8 cellular contexts compared by ENCODE assay signal in genomic region chr2:135052997-135053474, GRCh38. TPM values are rescaled to one million over a fixed set of nuclear protein-coding genes. Genes with fewer than 3 reads are reported as not detected.
DNase-seq lines count a peak whose midpoint lies in the region; ATAC-seq and TF ChIP-seq lines count a peak whose summit lies in the region.

No MANE protein-coding gene starts in this region.

- H3K27ac Mint-ChIP-seq in T-cell (peak overlapping the region; percentile 99 to 100), naive B cell (peak overlapping the region; percentile 99 to 100 (median 100))

- no peaks in the 10 kb centered on the region for H3K36me3 ChIP-seq in upper lobe of left lung

- peak overlapping the region in 39 of 59 donors; percentile 76 to 96 (median 90) for H3K27ac ChIP-seq in dorsolateral prefrontal cortex
- H3K27ac ChIP-seq in upper lobe of left lung = peak overlapping the region; percentile 93 to 96 (median 95)

- WGBS in upper lobe of left lung, 2 donors = 12 to 26% methylated on average over 15 of the region's 15 CpGs

- TF ChIP-seq POLR2A in upper lobe of left lung (IDR thresholded peaks at IDR 0.05) = no peak

- TF ChIP-seq EP300 in upper lobe of left lung (IDR thresholded peaks at IDR 0.05) = no peak

- H3K4me1 Mint-ChIP-seq in T-cell (peaks cover 44 to 52% (median 50%) of the 10 kb centered on the region in 3 donors), naive B cell (peaks cover 21 to 47% (median 29%) of the 10 kb centered on the region in 3 donors)

- peak overlapping the region; percentile 61 to 99 (median 88) for H3K4me3 ChIP-seq in dorsolateral prefrontal cortex
- peak overlapping the region; percentile 18 to 81 (median 74) for H3K4me3 ChIP-seq in upper lobe of left lung

- TF ChIP-seq CTCF in dorsolateral prefrontal cortex (IDR thresholded peaks at IDR 0.05 in 54 of 56, conservative IDR thresholded peaks at IDR 0.05 in 2 of 56; ENCODE audit: low read depth in 1 of 56, partially characterized antibody in 56 of 56) = no peak
- no peak for TF ChIP-seq CTCF in upper lobe of left lung (IDR thresholded peaks at IDR 0.05)

- peaks cover 13 to 40% (median 27%) of the 10 kb centered on the region in 4 donors for H3K4me1 ChIP-seq in upper lobe of left lung

- H3K9me3 Mint-ChIP-seq in T-cell = no peaks in the 10 kb centered on the region
- no peaks in the 10 kb centered on the region for H3K9me3 Mint-ChIP-seq in naive B cell

- H3K36me3 Mint-ChIP-seq in T-cell = peaks cover 8% of the 10 kb centered on the region
- H3K36me3 Mint-ChIP-seq in naive B cell = no peaks in the 10 kb centered on the region

- no peaks in the 10 kb centered on the region for H3K9me3 ChIP-seq in upper lobe of left lung

- no peaks in the 10 kb centered on the region for H3K27me3 ChIP-seq in dorsolateral prefrontal cortex
- no peaks in the 10 kb centered on the region for H3K27me3 ChIP-seq in upper lobe of left lung

- ATAC-seq in GM18520 (IDR thresholded peaks at IDR 0.05; ENCODE audit: unreplicated experiment) (peak; percentile 30), HG02870 (IDR thresholded peaks at IDR 0.05; ENCODE audit: unreplicated experiment) (peak; percentile 47), T-cell (replicated peaks in 1 of 4) (peak; percentile 4 to 11 (median 6)), naive B cell (ENCODE audit: low read depth in 2 of 2) (no peak), upper lobe of left lung (ENCODE audit: low FRiP score in 2 of 2) (peak; percentile 22 to 28), HG02610 (IDR thresholded peaks at IDR 0.05; ENCODE audit: unreplicated experiment) (no peak)

- intact Hi-C loops in dorsolateral prefrontal cortex (cut with DNase I) = loop anchor here (2.0 to 5.0 kb wide), 2 partner anchors 478 to 479 kb away; partner anchors contain the start of genes R3HDM1 (in 2 of the 2) and ZRANB3 (in 2 of the 2)

- H3K4me3 Mint-ChIP-seq in T-cell (peak overlapping the region; percentile 94 to 99 (median 97)), naive B cell (peak overlapping the region; percentile 95 to 100 (median 98))

- DNase-seq in T-cell = peak in 19 of 34 experiments; percentile 1 to 37 (median 9)
- no peak for DNase-seq in dorsolateral prefrontal cortex
- DNase-seq in naive B cell = no peak
- no peak for DNase-seq in upper lobe of left lung
- DNase-seq in NCI-H774 (lab: John Stamatoyannopoulos, UW) = no peak

- H3K27me3 Mint-ChIP-seq in T-cell (no peaks in the 10 kb centered on the region), naive B cell (no peaks in the 10 kb centered on the region)

- CTCF ChIA-PET in T-cell (lab: Charles Lee) = interaction anchor here in 1 of 2 donors (1.2 kb wide), 1 partner anchor 49 kb away, joined by 4 read pairs; no protein-coding TSS in a partner anchor

- POLR2A ChIA-PET in T-cell (lab: Charles Lee) = interaction anchor here (0.5 to 1.9 kb wide), 3 partner anchors 295 to 617 kb away, joined by 3 to 5 read pairs (median 3); partner anchors contain the start of genes R3HDM1 (in 1 of the 2) and ZRANB3 (in 1 of the 2)

RNA-seq across cellular contexts. Expression of gene RAB3GAP1, which starts 0.9 kb away (rescaled TPM):
- total RNA-seq in T-cell (10 to 100 TPM; 34.0 to 48.8 (median 40.7) TPM), dorsolateral prefrontal cortex (100 to 1,000 TPM in 1 of 120 experiments, 10 to 100 TPM in 119; 44.9 to 101 (median 76.7) TPM), upper lobe of left lung (10 to 100 TPM; 30.9 to 51.0 (median 36.0) TPM)
- polyA plus RNA-seq in naive B cell (ENCODE audit: low read depth in 6 of 6) = 10 to 100 TPM in 5 of 6 donors, 1 to 10 TPM in 1; 6.2 to 26.7 (median 22.5) TPM

RNA-seq across cellular contexts. Expression of gene MAP3K19, which starts 5.8 kb away (rescaled TPM):
- total RNA-seq in T-cell (not detected), dorsolateral prefrontal cortex (1 to 10 TPM in 16 of 120 experiments, under 1 TPM in 62, not detected in 42; 0.11 to 2.3 (median 0.59) TPM), upper lobe of left lung (10 to 100 TPM in 2 of 6 donors, 1 to 10 TPM in 3, under 1 TPM in 1; 0.34 to 45.7 (median 3.5) TPM)
- not detected for polyA plus RNA-seq in naive B cell (ENCODE audit: low read depth in 6 of 6)

Comparison
In these comparisons a context has a peak if more than half of its experiments do, and no peak if none do; other contexts are left out.
1. ATAC-seq: peak in GM18520 (single experiment), HG02870 (single experiment), T-cell (4 of 4) and upper lobe of left lung (2 of 2); none in naive B cell (0 of 2) and HG02610 (single experiment).
2. DNase-seq: peak in T-cell (19 of 34); none in dorsolateral prefrontal cortex (0 of 10), naive B cell (single experiment), upper lobe of left lung (0 of 2) and NCI-H774 (single experiment).